In the genomic region with DNA sequence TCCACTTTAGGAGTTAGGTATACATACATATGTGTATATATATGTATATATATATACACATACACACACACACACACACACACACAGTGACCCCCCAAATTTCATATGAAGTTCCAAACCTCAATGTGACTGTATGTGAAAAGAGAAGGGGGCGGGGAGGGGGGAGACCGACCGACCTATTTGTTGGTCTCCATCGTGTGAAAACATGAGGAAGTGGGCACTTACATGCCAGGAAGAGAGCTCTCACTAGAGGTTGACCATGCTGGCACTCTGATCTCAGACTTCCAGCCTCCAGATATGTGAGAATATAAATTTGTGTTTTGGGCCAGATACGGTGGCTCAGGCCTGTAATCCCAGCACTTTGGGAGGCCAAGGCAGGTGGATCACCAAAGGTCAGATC, we compare ENCODE assay signal across 22 cellular contexts.
"Had no signal": no experiment of that assay in that cellular context is flagged by ENCODE, and none has a peak within 500 bp of the region (broad histone marks: within the 10 kb centered on the region; RNA-seq: fewer than 3 reads in every experiment).

No MANE protein-coding gene starts in this region.

- FAIRE-seq: K562, RCC 7860 had no signal

- H3K4me1 Mint-ChIP-seq: IgD-negative memory B cell had no signal

- H3K4me3 ChIP-seq: K562 had no signal

- H3K27ac ChIP-seq: KMS-11 had no signal

- H3K9ac ChIP-seq: KMS-11, SK-N-SH had no signal

- H3K4me3 Mint-ChIP-seq: IgD-negative memory B cell had no signal

- H3K27me3 Mint-ChIP-seq: IgD-negative memory B cell had no signal

- DNase-seq: Kasumi-1, MM.1S, NCI-H1092 treated with DMSO at 0.1 percent for 48 hours, NCI-H1417, NCI-H1436 treated with DMSO at 0.1 percent for 48 hours, NCI-H1694, NCI-H187 treated with DMSO at 0.1 percent for 48 hours, NCI-H2029 treated with DMSO at 0.1 percent for 48 hours, NCI-H2171 treated with DMSO at 0.1 percent for 48 hours, NCI-H345, NCI-H446 treated with DMSO at 0.1 percent for 48 hours, NCI-H510A treated with DMSO at 0.1 percent for 48 hours, NCI-H526, Right ventricle myocardium superior, RPMI8226, SIG-M5, SK-N-SH, SW 1271 had no signal

- H3K27ac Mint-ChIP-seq: IgD-negative memory B cell had no signal

- ATAC-seq: K562 had no signal

- H3K4me2 ChIP-seq: KMS-11, SK-N-SH had no signal
